ENCODE assay signal across 1 cellular context in the genomic region with DNA sequence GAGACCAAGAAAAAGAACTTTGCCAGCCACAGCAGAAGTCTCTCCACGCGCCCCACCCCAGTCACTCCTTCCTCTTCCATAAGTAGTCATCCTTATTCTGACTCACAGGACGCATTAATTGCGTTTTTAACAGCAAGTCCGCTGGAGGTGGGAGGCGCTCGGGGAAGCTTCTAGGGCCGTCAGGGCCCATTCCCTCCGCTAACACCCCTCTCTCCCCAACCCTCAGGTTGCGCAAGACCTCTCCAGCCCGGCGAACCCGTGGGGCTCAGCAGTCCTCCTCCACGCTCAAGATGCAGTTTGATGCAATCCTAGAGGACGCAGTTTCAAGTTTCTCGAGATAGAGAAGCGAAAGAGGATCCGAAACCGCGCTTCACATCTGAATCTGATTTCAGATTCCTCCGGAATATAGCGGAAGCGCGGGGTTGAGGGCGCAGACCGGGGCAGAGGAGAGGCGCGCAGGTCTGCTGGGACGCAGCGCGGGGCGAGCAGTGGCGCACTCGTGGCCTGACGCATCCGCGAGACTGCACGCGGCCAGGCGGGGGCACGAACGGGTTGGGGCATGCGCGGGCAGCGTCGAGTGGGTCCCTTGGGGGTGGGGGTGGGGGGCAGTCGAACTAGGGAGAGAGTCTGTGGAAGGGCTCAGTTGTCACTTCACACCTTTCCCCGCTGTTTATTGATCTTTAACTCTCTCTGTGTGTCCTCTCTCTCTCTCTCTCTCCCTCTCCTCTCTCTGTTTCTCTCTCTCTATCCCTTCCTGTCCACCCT.
TF ChIP-seq lines count a peak whose summit lies in the region.

No MANE protein-coding gene starts in this region.

TF ChIP-seq in HepG2, 621 proteins besides CTCF, POLR2A, EP300 and RAD21 (continued from another document and continues in another):
- TF ChIP-seq, protein P1, sequence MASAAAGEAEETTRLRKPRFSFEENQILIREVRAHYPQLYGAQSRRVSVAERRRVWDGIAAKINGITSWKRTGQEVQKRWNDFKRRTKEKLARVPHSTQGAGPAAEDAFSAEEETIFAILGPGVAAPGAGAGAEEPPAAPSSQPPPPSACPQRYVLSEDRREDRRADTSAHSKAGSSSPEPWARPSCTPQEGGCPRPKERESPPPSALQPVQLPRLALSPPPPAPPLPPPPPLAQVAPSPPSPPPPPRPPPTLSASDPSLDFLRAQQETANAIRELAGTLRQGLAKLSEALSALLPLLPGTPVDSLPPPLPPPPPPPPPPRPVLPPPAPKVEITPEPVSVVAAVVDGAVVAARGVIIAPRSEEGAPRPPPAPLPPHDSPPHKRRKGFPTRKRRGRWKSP (CRISPR knock-in tag; IDR thresholded peaks at IDR 0.05): peak; percentile 80
- TF ChIP-seq ZNF776 (CRISPR knock-in tag; IDR thresholded peaks at IDR 0.05) (no peak), HNRNPLL (IDR thresholded peaks at IDR 0.05; ENCODE audit: low read depth, low read length, poor library complexity, severe bottlenecking) (peak; percentile 51), ZNF589 (CRISPR knock-in tag; conservative IDR thresholded peaks at IDR 0.05) (no peak), HHEX (CRISPR knock-in tag; IDR thresholded peaks at IDR 0.05) (no peak), HNRNPUL1 (IDR thresholded peaks at IDR 0.05; ENCODE audit: low read depth, low read length) (no peak), TOPORS (CRISPR knock-in tag; IDR thresholded peaks at IDR 0.05) (no peak), NKX3-1 (CRISPR knock-in tag; IDR thresholded peaks at IDR 0.05) (no peak), ZNF136 (CRISPR knock-in tag; IDR thresholded peaks at IDR 0.05; ENCODE audit: low read depth) (no peak), CEBPB (IDR thresholded peaks at IDR 0.05; ENCODE audit: borderline replicate concordance, low read depth, low read length) (peak; percentile 92), ATF1 (CRISPR knock-in tag; IDR thresholded peaks at IDR 0.05) (no peak), XRCC5 (optimal IDR thresholded peaks at IDR 0.05; ENCODE audit: low read length) (no peak), HDAC6 (IDR thresholded peaks at IDR 0.05; ENCODE audit: low read depth, low read length) (no peak), PAWR (CRISPR knock-in tag; IDR thresholded peaks at IDR 0.05; ENCODE audit: borderline replicate concordance) (no peak), ZSCAN30 (CRISPR knock-in tag; IDR thresholded peaks at IDR 0.05) (no peak), NAIF1 (CRISPR knock-in tag; IDR thresholded peaks at IDR 0.05; ENCODE audit: borderline replicate concordance) (no peak), ZMYM4 (CRISPR knock-in tag; IDR thresholded peaks at IDR 0.05) (no peak), CENPX (CRISPR knock-in tag; IDR thresholded peaks at IDR 0.05) (no peak), ZNF615 (CRISPR knock-in tag; IDR thresholded peaks at IDR 0.05; ENCODE audit: borderline replicate concordance) (no peak), DMAP1 (CRISPR knock-in tag; IDR thresholded peaks at IDR 0.05) (no peak), ZNF549 (CRISPR knock-in tag; IDR thresholded peaks at IDR 0.05) (no peak), MBD4 (IDR thresholded peaks at IDR 0.05; ENCODE audit: borderline replicate concordance, low read length) (no peak), NONO (IDR thresholded peaks at IDR 0.05) (no peak), NONO (CRISPR knock-in tag; conservative IDR thresholded peaks at IDR 0.05) (no peak), ZNF891 (CRISPR knock-in tag; IDR thresholded peaks at IDR 0.05) (0 out of 2 replicates have a peak, but pooled peaks have one; percentile 39), RBM39 (IDR thresholded peaks at IDR 0.05; ENCODE audit: low read depth, low read length, poor library complexity, severe bottlenecking) (no peak), ZNF530 (CRISPR knock-in tag; IDR thresholded peaks at IDR 0.05; ENCODE audit: low read depth) (no peak), ATF7 (IDR thresholded peaks at IDR 0.05) (no peak), ATF7 (CRISPR knock-in tag; IDR thresholded peaks at IDR 0.05) (no peak)
- TF ChIP-seq, protein P2, sequence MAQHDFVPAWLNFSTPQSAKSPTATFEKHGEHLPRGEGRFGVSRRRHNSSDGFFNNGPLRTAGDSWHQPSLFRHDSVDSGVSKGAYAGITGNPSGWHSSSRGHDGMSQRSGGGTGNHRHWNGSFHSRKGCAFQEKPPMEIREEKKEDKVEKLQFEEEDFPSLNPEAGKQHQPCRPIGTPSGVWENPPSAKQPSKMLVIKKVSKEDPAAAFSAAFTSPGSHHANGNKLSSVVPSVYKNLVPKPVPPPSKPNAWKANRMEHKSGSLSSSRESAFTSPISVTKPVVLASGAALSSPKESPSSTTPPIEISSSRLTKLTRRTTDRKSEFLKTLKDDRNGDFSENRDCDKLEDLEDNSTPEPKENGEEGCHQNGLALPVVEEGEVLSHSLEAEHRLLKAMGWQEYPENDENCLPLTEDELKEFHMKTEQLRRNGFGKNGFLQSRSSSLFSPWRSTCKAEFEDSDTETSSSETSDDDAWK (CRISPR knock-in tag; IDR thresholded peaks at IDR 0.05): no peak
- TF ChIP-seq, protein P3, sequence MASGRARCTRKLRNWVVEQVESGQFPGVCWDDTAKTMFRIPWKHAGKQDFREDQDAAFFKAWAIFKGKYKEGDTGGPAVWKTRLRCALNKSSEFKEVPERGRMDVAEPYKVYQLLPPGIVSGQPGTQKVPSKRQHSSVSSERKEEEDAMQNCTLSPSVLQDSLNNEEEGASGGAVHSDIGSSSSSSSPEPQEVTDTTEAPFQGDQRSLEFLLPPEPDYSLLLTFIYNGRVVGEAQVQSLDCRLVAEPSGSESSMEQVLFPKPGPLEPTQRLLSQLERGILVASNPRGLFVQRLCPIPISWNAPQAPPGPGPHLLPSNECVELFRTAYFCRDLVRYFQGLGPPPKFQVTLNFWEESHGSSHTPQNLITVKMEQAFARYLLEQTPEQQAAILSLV (CRISPR knock-in tag; IDR thresholded peaks at IDR 0.05; ENCODE audit: borderline replicate concordance): no peak
- TF ChIP-seq, protein P4, sequence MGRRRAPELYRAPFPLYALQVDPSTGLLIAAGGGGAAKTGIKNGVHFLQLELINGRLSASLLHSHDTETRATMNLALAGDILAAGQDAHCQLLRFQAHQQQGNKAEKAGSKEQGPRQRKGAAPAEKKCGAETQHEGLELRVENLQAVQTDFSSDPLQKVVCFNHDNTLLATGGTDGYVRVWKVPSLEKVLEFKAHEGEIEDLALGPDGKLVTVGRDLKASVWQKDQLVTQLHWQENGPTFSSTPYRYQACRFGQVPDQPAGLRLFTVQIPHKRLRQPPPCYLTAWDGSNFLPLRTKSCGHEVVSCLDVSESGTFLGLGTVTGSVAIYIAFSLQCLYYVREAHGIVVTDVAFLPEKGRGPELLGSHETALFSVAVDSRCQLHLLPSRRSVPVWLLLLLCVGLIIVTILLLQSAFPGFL (CRISPR knock-in tag; IDR thresholded peaks at IDR 0.05): no peak
- TF ChIP-seq, protein P5, sequence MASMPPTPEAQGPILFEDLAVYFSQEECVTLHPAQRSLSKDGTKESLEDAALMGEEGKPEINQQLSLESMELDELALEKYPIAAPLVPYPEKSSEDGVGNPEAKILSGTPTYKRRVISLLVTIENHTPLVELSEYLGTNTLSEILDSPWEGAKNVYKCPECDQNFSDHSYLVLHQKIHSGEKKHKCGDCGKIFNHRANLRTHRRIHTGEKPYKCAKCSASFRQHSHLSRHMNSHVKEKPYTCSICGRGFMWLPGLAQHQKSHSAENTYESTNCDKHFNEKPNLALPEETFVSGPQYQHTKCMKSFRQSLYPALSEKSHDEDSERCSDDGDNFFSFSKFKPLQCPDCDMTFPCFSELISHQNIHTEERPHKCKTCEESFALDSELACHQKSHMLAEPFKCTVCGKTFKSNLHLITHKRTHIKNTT (CRISPR knock-in tag; IDR thresholded peaks at IDR 0.05): no peak
- TF ChIP-seq, protein P6, sequence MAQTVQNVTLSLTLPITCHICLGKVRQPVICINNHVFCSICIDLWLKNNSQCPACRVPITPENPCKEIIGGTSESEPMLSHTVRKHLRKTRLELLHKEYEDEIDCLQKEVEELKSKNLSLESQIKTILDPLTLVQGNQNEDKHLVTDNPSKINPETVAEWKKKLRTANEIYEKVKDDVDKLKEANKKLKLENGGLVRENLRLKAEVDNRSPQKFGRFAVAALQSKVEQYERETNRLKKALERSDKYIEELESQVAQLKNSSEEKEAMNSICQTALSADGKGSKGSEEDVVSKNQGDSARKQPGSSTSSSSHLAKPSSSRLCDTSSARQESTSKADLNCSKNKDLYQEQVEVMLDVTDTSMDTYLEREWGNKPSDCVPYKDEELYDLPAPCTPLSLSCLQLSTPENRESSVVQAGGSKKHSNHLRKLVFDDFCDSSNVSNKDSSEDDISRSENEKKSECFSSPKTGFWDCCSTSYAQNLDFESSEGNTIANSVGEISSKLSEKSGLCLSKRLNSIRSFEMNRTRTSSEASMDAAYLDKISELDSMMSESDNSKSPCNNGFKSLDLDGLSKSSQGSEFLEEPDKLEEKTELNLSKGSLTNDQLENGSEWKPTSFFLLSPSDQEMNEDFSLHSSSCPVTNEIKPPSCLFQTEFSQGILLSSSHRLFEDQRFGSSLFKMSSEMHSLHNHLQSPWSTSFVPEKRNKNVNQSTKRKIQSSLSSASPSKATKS (CRISPR knock-in tag; IDR thresholded peaks at IDR 0.05): no peak
- TF ChIP-seq, protein P7, sequence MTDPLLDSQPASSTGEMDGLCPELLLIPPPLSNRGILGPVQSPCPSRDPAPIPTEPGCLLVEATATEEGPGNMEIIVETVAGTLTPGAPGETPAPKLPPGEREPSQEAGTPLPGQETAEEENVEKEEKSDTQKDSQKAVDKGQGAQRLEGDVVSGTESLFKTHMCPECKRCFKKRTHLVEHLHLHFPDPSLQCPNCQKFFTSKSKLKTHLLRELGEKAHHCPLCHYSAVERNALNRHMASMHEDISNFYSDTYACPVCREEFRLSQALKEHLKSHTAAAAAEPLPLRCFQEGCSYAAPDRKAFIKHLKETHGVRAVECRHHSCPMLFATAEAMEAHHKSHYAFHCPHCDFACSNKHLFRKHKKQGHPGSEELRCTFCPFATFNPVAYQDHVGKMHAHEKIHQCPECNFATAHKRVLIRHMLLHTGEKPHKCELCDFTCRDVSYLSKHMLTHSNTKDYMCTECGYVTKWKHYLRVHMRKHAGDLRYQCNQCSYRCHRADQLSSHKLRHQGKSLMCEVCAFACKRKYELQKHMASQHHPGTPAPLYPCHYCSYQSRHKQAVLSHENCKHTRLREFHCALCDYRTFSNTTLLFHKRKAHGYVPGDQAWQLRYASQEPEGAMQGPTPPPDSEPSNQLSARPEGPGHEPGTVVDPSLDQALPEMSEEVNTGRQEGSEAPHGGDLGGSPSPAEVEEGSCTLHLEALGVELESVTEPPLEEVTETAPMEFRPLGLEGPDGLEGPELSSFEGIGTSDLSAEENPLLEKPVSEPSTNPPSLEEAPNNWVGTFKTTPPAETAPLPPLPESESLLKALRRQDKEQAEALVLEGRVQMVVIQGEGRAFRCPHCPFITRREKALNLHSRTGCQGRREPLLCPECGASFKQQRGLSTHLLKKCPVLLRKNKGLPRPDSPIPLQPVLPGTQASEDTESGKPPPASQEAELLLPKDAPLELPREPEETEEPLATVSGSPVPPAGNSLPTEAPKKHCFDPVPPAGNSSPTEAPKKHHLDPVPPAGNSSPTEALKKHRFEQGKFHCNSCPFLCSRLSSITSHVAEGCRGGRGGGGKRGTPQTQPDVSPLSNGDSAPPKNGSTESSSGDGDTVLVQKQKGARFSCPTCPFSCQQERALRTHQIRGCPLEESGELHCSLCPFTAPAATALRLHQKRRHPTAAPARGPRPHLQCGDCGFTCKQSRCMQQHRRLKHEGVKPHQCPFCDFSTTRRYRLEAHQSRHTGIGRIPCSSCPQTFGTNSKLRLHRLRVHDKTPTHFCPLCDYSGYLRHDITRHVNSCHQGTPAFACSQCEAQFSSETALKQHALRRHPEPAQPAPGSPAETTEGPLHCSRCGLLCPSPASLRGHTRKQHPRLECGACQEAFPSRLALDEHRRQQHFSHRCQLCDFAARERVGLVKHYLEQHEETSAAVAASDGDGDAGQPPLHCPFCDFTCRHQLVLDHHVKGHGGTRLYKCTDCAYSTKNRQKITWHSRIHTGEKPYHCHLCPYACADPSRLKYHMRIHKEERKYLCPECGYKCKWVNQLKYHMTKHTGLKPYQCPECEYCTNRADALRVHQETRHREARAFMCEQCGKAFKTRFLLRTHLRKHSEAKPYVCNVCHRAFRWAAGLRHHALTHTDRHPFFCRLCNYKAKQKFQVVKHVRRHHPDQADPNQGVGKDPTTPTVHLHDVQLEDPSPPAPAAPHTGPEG (CRISPR knock-in tag; IDR thresholded peaks at IDR 0.05): no peak
- TF ChIP-seq, protein P8, sequence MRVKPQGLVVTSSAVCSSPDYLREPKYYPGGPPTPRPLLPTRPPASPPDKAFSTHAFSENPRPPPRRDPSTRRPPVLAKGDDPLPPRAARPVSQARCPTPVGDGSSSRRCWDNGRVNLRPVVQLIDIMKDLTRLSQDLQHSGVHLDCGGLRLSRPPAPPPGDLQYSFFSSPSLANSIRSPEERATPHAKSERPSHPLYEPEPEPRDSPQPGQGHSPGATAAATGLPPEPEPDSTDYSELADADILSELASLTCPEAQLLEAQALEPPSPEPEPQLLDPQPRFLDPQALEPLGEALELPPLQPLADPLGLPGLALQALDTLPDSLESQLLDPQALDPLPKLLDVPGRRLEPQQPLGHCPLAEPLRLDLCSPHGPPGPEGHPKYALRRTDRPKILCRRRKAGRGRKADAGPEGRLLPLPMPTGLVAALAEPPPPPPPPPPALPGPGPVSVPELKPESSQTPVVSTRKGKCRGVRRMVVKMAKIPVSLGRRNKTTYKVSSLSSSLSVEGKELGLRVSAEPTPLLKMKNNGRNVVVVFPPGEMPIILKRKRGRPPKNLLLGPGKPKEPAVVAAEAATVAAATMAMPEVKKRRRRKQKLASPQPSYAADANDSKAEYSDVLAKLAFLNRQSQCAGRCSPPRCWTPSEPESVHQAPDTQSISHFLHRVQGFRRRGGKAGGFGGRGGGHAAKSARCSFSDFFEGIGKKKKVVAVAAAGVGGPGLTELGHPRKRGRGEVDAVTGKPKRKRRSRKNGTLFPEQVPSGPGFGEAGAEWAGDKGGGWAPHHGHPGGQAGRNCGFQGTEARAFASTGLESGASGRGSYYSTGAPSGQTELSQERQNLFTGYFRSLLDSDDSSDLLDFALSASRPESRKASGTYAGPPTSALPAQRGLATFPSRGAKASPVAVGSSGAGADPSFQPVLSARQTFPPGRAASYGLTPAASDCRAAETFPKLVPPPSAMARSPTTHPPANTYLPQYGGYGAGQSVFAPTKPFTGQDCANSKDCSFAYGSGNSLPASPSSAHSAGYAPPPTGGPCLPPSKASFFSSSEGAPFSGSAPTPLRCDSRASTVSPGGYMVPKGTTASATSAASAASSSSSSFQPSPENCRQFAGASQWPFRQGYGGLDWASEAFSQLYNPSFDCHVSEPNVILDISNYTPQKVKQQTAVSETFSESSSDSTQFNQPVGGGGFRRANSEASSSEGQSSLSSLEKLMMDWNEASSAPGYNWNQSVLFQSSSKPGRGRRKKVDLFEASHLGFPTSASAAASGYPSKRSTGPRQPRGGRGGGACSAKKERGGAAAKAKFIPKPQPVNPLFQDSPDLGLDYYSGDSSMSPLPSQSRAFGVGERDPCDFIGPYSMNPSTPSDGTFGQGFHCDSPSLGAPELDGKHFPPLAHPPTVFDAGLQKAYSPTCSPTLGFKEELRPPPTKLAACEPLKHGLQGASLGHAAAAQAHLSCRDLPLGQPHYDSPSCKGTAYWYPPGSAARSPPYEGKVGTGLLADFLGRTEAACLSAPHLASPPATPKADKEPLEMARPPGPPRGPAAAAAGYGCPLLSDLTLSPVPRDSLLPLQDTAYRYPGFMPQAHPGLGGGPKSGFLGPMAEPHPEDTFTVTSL (CRISPR knock-in tag; IDR thresholded peaks at IDR 0.05; ENCODE audit: borderline replicate concordance): no peak
- TF ChIP-seq, protein P9, sequence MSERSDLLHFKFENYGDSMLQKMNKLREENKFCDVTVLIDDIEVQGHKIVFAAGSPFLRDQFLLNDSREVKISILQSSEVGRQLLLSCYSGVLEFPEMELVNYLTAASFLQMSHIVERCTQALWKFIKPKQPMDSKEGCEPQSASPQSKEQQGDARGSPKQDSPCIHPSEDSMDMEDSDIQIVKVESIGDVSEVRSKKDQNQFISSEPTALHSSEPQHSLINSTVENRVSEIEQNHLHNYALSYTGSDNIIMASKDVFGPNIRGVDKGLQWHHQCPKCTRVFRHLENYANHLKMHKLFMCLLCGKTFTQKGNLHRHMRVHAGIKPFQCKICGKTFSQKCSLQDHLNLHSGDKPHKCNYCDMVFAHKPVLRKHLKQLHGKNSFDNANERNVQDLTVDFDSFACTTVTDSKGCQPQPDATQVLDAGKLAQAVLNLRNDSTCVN (CRISPR knock-in tag; IDR thresholded peaks at IDR 0.05; ENCODE audit: borderline replicate concordance): no peak
